ENCODE assay signal across 1 cellular context in the genomic region with DNA sequence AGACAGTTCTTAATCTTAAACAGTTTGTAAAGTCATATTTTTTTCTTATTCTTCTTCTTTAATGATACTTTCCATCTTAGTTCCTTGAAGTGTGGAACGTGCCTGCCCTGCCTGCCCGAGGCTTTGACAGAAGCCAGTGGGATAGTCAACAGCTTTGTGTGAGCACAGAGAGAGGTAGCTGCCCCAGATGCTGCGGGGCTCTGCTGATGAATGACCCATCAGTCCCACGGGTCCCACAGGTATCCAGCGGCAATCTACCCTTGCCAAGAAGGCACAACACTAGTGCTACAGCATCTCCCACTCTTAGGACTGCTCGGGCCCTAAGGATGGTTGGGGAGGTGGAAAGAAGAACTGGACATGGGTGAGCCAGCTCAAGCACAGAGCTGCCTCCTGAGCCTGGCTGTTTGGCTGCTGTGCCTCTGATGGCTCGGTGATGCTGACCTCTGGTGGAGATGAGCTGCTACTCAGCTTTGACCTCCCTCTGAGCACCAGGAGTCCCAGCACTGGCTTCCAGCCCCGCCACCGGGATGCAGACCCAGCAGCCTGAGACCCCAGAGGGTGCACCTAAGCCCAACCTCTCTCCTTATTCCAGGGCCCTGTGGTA.
TF ChIP-seq lines count a peak whose summit lies in the region.

No MANE protein-coding gene starts in this region.

TF ChIP-seq in HCT116, 20 proteins besides CTCF, POLR2A, EP300 and RAD21 (continued from another document):
- TF ChIP-seq, protein P1, sequence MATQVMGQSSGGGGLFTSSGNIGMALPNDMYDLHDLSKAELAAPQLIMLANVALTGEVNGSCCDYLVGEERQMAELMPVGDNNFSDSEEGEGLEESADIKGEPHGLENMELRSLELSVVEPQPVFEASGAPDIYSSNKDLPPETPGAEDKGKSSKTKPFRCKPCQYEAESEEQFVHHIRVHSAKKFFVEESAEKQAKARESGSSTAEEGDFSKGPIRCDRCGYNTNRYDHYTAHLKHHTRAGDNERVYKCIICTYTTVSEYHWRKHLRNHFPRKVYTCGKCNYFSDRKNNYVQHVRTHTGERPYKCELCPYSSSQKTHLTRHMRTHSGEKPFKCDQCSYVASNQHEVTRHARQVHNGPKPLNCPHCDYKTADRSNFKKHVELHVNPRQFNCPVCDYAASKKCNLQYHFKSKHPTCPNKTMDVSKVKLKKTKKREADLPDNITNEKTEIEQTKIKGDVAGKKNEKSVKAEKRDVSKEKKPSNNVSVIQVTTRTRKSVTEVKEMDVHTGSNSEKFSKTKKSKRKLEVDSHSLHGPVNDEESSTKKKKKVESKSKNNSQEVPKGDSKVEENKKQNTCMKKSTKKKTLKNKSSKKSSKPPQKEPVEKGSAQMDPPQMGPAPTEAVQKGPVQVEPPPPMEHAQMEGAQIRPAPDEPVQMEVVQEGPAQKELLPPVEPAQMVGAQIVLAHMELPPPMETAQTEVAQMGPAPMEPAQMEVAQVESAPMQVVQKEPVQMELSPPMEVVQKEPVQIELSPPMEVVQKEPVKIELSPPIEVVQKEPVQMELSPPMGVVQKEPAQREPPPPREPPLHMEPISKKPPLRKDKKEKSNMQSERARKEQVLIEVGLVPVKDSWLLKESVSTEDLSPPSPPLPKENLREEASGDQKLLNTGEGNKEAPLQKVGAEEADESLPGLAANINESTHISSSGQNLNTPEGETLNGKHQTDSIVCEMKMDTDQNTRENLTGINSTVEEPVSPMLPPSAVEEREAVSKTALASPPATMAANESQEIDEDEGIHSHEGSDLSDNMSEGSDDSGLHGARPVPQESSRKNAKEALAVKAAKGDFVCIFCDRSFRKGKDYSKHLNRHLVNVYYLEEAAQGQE (IDR thresholded peaks at IDR 0.05; ENCODE audit: low read depth): no peak
- TF ChIP-seq, protein P2, sequence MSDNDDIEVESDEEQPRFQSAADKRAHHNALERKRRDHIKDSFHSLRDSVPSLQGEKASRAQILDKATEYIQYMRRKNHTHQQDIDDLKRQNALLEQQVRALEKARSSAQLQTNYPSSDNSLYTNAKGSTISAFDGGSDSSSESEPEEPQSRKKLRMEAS (IDR thresholded peaks at IDR 0.05): no peak
- TF ChIP-seq ZFX (IDR thresholded peaks at IDR 0.05): no peak
- no peak for TF ChIP-seq CBX3 (IDR thresholded peaks at IDR 0.05; ENCODE audit: low read depth)
- TF ChIP-seq SIN3A (IDR thresholded peaks at IDR 0.05; ENCODE audit: low read depth): no peak
- no peak for TF ChIP-seq TCF7L2 (IDR thresholded peaks at IDR 0.05; ENCODE audit: borderline replicate concordance, extremely low read depth, insufficient read depth, insufficient read length)
